ENCODE assay signal across 16 cellular contexts in the genomic region with DNA sequence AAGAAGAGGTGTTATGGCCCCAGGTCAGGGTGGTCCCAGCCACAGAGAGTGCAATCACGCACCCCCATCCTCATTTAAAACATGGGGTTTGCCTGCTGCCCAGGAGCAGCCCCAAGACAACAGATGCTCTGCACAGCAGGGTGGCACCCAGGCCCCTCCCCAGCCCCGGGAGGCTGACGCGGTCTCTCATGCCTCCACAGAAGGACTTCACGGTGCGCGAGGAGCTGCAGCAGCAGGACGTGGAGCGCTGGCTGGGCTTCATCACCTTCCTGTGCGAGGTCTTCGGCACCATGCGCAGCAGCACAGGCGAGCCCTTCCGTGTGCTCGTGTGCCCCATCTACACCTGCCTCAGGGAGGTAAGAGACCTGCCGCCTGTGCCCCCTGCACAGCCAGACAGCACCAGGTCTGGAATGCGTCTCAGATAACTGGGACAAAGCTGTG.
DNase-seq lines count a peak whose midpoint lies in the region; ATAC-seq and TF ChIP-seq lines count a peak whose summit lies in the region.
"Had no signal": no experiment of that assay in that cellular context is flagged by ENCODE, and none has a peak within 500 bp of the region (broad histone marks: within the 10 kb centered on the region; RNA-seq: fewer than 3 reads in every experiment).

No MANE protein-coding gene starts in this region.

- H3K36me3 ChIP-seq in H7 (replicated peaks; ENCODE audit: control insufficient read depth, insufficient read depth, low read length): no peaks in the 10 kb centered on the region
- H3K36me3 ChIP-seq in Peyer's patch: no peaks in the 10 kb centered on the region
- peaks cover 0 to 54% (median 16%) of the 10 kb centered on the region in 4 donors for H3K36me3 ChIP-seq in sigmoid colon
- H3K36me3 ChIP-seq in PC-9 (ENCODE audit: low read depth): no peaks in the 10 kb centered on the region

- DNase-seq in H7: peak; percentile 50
- peak; percentile 9 to 35 (median 34) for DNase-seq in Peyer's patch
- peak; percentile 37 for DNase-seq in ecto neural progenitor cell (ENCODE audit: low spot score)
- peak; percentile 49 for DNase-seq in sigmoid colon
- DNase-seq in PC-9: no peak
- no peak for DNase-seq in HuH-7.5 (ENCODE audit: low spot score)
- DNase-seq: activated CD4-positive, alpha-beta memory T cell treated with anti-CD3 and anti-CD28 coated beads for 36 hours; anterior cingulate cortex; foreskin fibroblast; naive B cell; NCI-H2081 treated with DMSO at 0.1 percent for 48 hours; small intestine; stimulated activated CD4-positive, alpha-beta T cell treated with anti-CD3 and anti-CD28 coated beads, Interleukin-4, amount 100 ng/mL, for 4 hours had no signal

- no peaks in the 10 kb centered on the region for H3K9me2 ChIP-seq in PC-9 (ENCODE audit: insufficient read depth)

- intact Hi-C loops in sigmoid colon (cut with DNase I): no loop called here
- intact Hi-C loops in PC-9 (cut with micrococcal nuclease; ENCODE audit: unreplicated experiment): no loop called here

- H3K4me1 ChIP-seq in Peyer's patch (peaks cover 0 to 25% (median 6%) of the 10 kb centered on the region in 4 donors), sigmoid colon (peaks cover 0 to 10% (median 0%) of the 10 kb centered on the region in 4 donors), PC-9 (replicated peaks; ENCODE audit: insufficient read depth) (no peaks in the 10 kb centered on the region)

- H3K9me3 ChIP-seq in Peyer's patch (no peaks in the 10 kb centered on the region), sigmoid colon (no peaks in the 10 kb centered on the region), PC-9 (ENCODE audit: insufficient read depth, low read depth) (no peaks in the 10 kb centered on the region)
- H3K9me3 ChIP-seq: thoracic aorta had no signal

- no peak overlapping the region for H3K4me2 ChIP-seq in PC-9

- no peak for TF ChIP-seq CTCF in Peyer's patch (IDR thresholded peaks at IDR 0.05)
- no peak for TF ChIP-seq CTCF in sigmoid colon (IDR thresholded peaks at IDR 0.05)
- TF ChIP-seq CTCF in PC-9 (conservative IDR thresholded peaks at IDR 0.05): no peak

- no peak overlapping the region for H3K4me3 ChIP-seq in H7 (ENCODE audit: insufficient read depth, low read depth, low read length)
- no peak overlapping the region for H3K4me3 ChIP-seq in Peyer's patch
- H3K4me3 ChIP-seq in sigmoid colon: no peak overlapping the region
- no peak overlapping the region for H3K4me3 ChIP-seq in PC-9
- H3K4me3 ChIP-seq: thoracic aorta had no signal

- no TSS peak for BruUV-seq in PC-9 (replicated peaks; lab: Mats Ljungman, UMichigan)

- no peaks in the 10 kb centered on the region for H4K20me1 ChIP-seq in PC-9 (ENCODE audit: insufficient read depth)

- TF ChIP-seq EP300 in sigmoid colon (IDR thresholded peaks at IDR 0.05): no peak

- CTCF ChIA-PET in PC-9 (lab: Charles Lee): no interaction called here

- no peak overlapping the region for H3K27ac ChIP-seq in Peyer's patch
- H3K27ac ChIP-seq in sigmoid colon: no peak overlapping the region
- no peak overlapping the region for H3K27ac ChIP-seq in PC-9
- H3K27ac ChIP-seq: HL-60, thoracic aorta had no signal

- POLR2A ChIA-PET in PC-9 (lab: Charles Lee; ENCODE audit: unreplicated experiment): no interaction called here

- no peak for ATAC-seq in GM21619 (IDR thresholded peaks at IDR 0.05; ENCODE audit: unreplicated experiment)

- H3F3A ChIP-seq in PC-9 (ENCODE audit: insufficient read depth, low read depth): no peaks in the 10 kb centered on the region

- no peaks in the 10 kb centered on the region for H3K79me2 ChIP-seq in PC-9 (ENCODE audit: low read depth)

- 92 to 96% methylated on average over 17 of the region's 17 CpGs for WGBS in sigmoid colon, 2 donors

- TF ChIP-seq POLR2A in Peyer's patch (IDR thresholded peaks at IDR 0.05) (no peak), sigmoid colon (IDR thresholded peaks at IDR 0.05) (no peak)

- H2AFZ ChIP-seq in PC-9: no peak overlapping the region

- no peaks in the 10 kb centered on the region for H3K27me3 ChIP-seq in H7 (ENCODE audit: control insufficient read depth, insufficient read depth, low read length)
- no peaks in the 10 kb centered on the region for H3K27me3 ChIP-seq in Peyer's patch
- H3K27me3 ChIP-seq in sigmoid colon: no peaks in the 10 kb centered on the region
- no peaks in the 10 kb centered on the region for H3K27me3 ChIP-seq in PC-9 (ENCODE audit: insufficient read depth, low read depth)

Comparison
In these comparisons a context has a peak if more than half of its experiments do, and no peak if none do; other contexts are left out.
1. DNase-seq: peak in H7 (single experiment), Peyer's patch (3 of 3), ecto neural progenitor cell (single experiment) and sigmoid colon (single experiment); none in PC-9 (0 of 2) and HuH-7.5 (single experiment).